In genomic region chr4:8952791-8953190, GRCh38 we compare ENCODE assay signal across 4 cellular contexts.
DNase-seq lines count a peak whose midpoint lies in the region; TF ChIP-seq lines count a peak whose summit lies in the region.
"Not testable (repeated sequence)": the region's sequence is repeated elsewhere in the genome, so short reads cannot be mapped to it uniquely, and the experiment has no call there.

No MANE protein-coding gene starts in this region.

- intact Hi-C loops in cardiac septum (cut with DNase I), result not testable (repeated sequence)

- not testable (repeated sequence) for H2BK5ac ChIP-seq in trophoblast cell (ENCODE audit: low read depth, low read length, poor library complexity)

- not testable (repeated sequence) for H3K79me2 ChIP-seq in trophoblast cell (ENCODE audit: control insufficient read depth, insufficient read depth, low read length, poor library complexity)

- not testable (repeated sequence) for H3K27ac ChIP-seq in trophoblast cell (ENCODE audit: low read depth, low read length)

- H2BK12ac ChIP-seq in trophoblast cell (ENCODE audit: low read length), result not testable (repeated sequence)

- not testable (repeated sequence) for H3K36me3 Mint-ChIP-seq in type B pancreatic cell

- H2AFZ ChIP-seq in trophoblast cell (ENCODE audit: insufficient read depth, low read length, poor library complexity), result not testable (repeated sequence)

- H3K9me3 ChIP-seq in trophoblast cell (ENCODE audit: insufficient read depth, low read depth, low read length), result not testable (repeated sequence)

- H3K23ac ChIP-seq in trophoblast cell (ENCODE audit: low read length), result not testable (repeated sequence)

- not testable (repeated sequence) for H3K36me3 ChIP-seq in trophoblast cell (ENCODE audit: control insufficient read depth in 1 of 2, insufficient read depth in 2 of 2, low read length in 2 of 2)

- not testable (repeated sequence) for H3K27ac Mint-ChIP-seq in type B pancreatic cell

- H3K18ac ChIP-seq in trophoblast cell (ENCODE audit: low read length), result not testable (repeated sequence)

- H3K4me3 Mint-ChIP-seq in type B pancreatic cell, result not testable (repeated sequence)

- DNase-seq in cardiac septum (ENCODE audit: low spot score) (peak; percentile 19), mesenteric fat pad (ENCODE audit: low spot score) (peak; percentile 47), trophoblast cell (peak; percentile 86), type B pancreatic cell (ENCODE audit: extremely low spot score, unreplicated experiment) (peak; percentile 22)

- peaks cover 35% of the 10 kb centered on the region for H3K27me3 Mint-ChIP-seq in type B pancreatic cell

- not testable (repeated sequence) for H4K12ac ChIP-seq in trophoblast cell (ENCODE audit: low read depth, low read length)

- not testable (repeated sequence) for H3K4me1 ChIP-seq in trophoblast cell (ENCODE audit: control insufficient read depth in 1 of 2, insufficient read depth in 2 of 2, low read length in 2 of 2)

- no CpG with 5 or more reads among the region's 12 CpGs for WGBS in trophoblast cell (ENCODE audit: extremely low coverage, insufficient coverage, insufficient read length)

- H3K79me1 ChIP-seq in trophoblast cell (ENCODE audit: low read length), result not testable (repeated sequence)

- not testable (repeated sequence) for H3K4me1 Mint-ChIP-seq in type B pancreatic cell (ENCODE audit: unreplicated experiment)

- not testable (repeated sequence) for H3K27me3 ChIP-seq in trophoblast cell (ENCODE audit: insufficient read depth, low read length)

- not testable (repeated sequence) for H3K14ac ChIP-seq in trophoblast cell (ENCODE audit: low read length)

- not testable (repeated sequence) for H3K9me3 Mint-ChIP-seq in type B pancreatic cell

- not testable (repeated sequence) for H4K91ac ChIP-seq in trophoblast cell (ENCODE audit: low read depth, low read length)

- not testable (repeated sequence) for H3K4ac ChIP-seq in trophoblast cell (ENCODE audit: low read depth, low read length)

- not testable (repeated sequence) for H2AK5ac ChIP-seq in trophoblast cell (ENCODE audit: low read length)

- not testable (repeated sequence) for H3K4me3 ChIP-seq in trophoblast cell (ENCODE audit: low read depth, low read length)

- not testable (repeated sequence) for H3K4me2 ChIP-seq in trophoblast cell (ENCODE audit: low read length)

- not testable (repeated sequence) for H2BK120ac ChIP-seq in trophoblast cell (ENCODE audit: insufficient read depth, low read length, poor library complexity)

- H4K8ac ChIP-seq in trophoblast cell (ENCODE audit: low read depth, low read length), result not testable (repeated sequence)

- not testable (repeated sequence) for H3K9ac ChIP-seq in trophoblast cell (ENCODE audit: low read length)

- TF ChIP-seq CTCF in type B pancreatic cell (conservative IDR thresholded peaks at IDR 0.05), result not testable (repeated sequence)

Comparison
In these comparisons a context has a peak if more than half of its experiments do, and no peak if none do; other contexts are left out.
1. DNase-seq: peak in every context shown above with its lines; median percentile 86 in trophoblast cell; 47 in mesenteric fat pad; 22 in type B pancreatic cell; 19 in cardiac septum.